11 cellular contexts compared by ENCODE assay signal in genomic region chr14:106378191-106378590, GRCh38.
DNase-seq lines count a peak whose midpoint lies in the region; ATAC-seq and TF ChIP-seq lines count a peak whose summit lies in the region.
"Had no signal": no experiment of that assay in that cellular context is flagged by ENCODE, and none has a peak within 500 bp of the region (broad histone marks: within the 10 kb centered on the region; RNA-seq: fewer than 3 reads in every experiment).

No MANE protein-coding gene starts in this region.

- no peaks in the 10 kb centered on the region for H3K4me1 ChIP-seq in Peyer's patch

- H3K27me3 Mint-ChIP-seq in activated naive CD4-positive, alpha-beta T cell treated with anti-CD3 and anti-CD28 coated beads for 36 hours (ENCODE audit: low read depth) = no peaks in the 10 kb centered on the region
- no peaks in the 10 kb centered on the region for H3K27me3 Mint-ChIP-seq in chondrocyte (ENCODE audit: low read depth)
- H3K27me3 Mint-ChIP-seq: brain had no signal

- no peaks in the 10 kb centered on the region for H3K36me3 Mint-ChIP-seq in activated naive CD4-positive, alpha-beta T cell treated with anti-CD3 and anti-CD28 coated beads for 36 hours (ENCODE audit: low read depth)
- H3K36me3 Mint-ChIP-seq in chondrocyte (ENCODE audit: low read depth) = no peaks in the 10 kb centered on the region
- H3K36me3 Mint-ChIP-seq: brain had no signal

- H3K4me3 ChIP-seq in GM12875 (ENCODE audit: low read depth, low read length) (no peak overlapping the region), Peyer's patch (no peak overlapping the region)

- H3K36me3 ChIP-seq in Peyer's patch = no peaks in the 10 kb centered on the region

- DNase-seq in Peyer's patch (peak in 2 of 3 donors; percentile 41 to 52), posterior vena cava (ENCODE audit: low spot score) (no peak), chondrocyte (ENCODE audit: low spot score) (no peak)
- DNase-seq in activated naive CD4-positive, alpha-beta T cell treated with anti-CD3 and anti-CD28 coated beads for 36 hours = peak; percentile 74
- DNase-seq in stimulated activated CD8-positive, alpha-beta memory T cell treated with anti-CD3 and anti-CD28 coated beads, Interleukin-2, amount 100 ng/mL, for 48 hours (ENCODE audit: low read depth in 2 of 2) = peak; percentile 13 to 26
- DNase-seq: midbrain, NCI-H2081 treated with DMSO at 0.1 percent for 48 hours had no signal

- TF ChIP-seq CTCF in GM12875 (IDR thresholded peaks at IDR 0.05; ENCODE audit: borderline replicate concordance, insufficient read depth, low read depth, low read length) = peak; percentile 71
- peak in 3 of 6 experiments; percentile 8 to 36 (median 29) for TF ChIP-seq CTCF in Peyer's patch (IDR thresholded peaks at IDR 0.05)
- no peak for TF ChIP-seq CTCF in chondrocyte (IDR thresholded peaks at IDR 0.05)

- CTCF ChIA-PET in activated naive CD4-positive, alpha-beta T cell treated with anti-CD3 and anti-CD28 coated beads for 36 hours (lab: Charles Lee) = interaction anchor here (0.5 to 2.0 kb wide), 10 partner anchors 14 to 100 kb away, joined by 3 to 15 read pairs (median 4); no protein-coding TSS in a partner anchor

- no peak overlapping the region for H3K27ac Mint-ChIP-seq in activated naive CD4-positive, alpha-beta T cell treated with anti-CD3 and anti-CD28 coated beads for 36 hours
- no peak overlapping the region for H3K27ac Mint-ChIP-seq in chondrocyte (ENCODE audit: unreplicated experiment)
- H3K27ac Mint-ChIP-seq: brain had no signal

- H3K9me3 Mint-ChIP-seq in activated naive CD4-positive, alpha-beta T cell treated with anti-CD3 and anti-CD28 coated beads for 36 hours = no peaks in the 10 kb centered on the region
- peaks cover 69% of the 10 kb centered on the region for H3K9me3 Mint-ChIP-seq in chondrocyte (ENCODE audit: low read depth)

- no peak overlapping the region for H3K27ac ChIP-seq in Peyer's patch

- TF ChIP-seq POLR2A in Peyer's patch (IDR thresholded peaks at IDR 0.05) = no peak

- no peak overlapping the region for H3K4me3 Mint-ChIP-seq in activated naive CD4-positive, alpha-beta T cell treated with anti-CD3 and anti-CD28 coated beads for 36 hours
- H3K4me3 Mint-ChIP-seq in chondrocyte (ENCODE audit: unreplicated experiment) = no peak overlapping the region
- H3K4me3 Mint-ChIP-seq: brain had no signal

- intact Hi-C loops in activated naive CD4-positive, alpha-beta T cell treated with anti-CD3 and anti-CD28 coated beads for 36 hours (cut with micrococcal nuclease) = no loop called here
- intact Hi-C loops in posterior vena cava (cut with DNase I) = no loop called here

- peaks cover 23% of the 10 kb centered on the region for H3K4me1 Mint-ChIP-seq in activated naive CD4-positive, alpha-beta T cell treated with anti-CD3 and anti-CD28 coated beads for 36 hours (ENCODE audit: low read depth)
- H3K4me1 Mint-ChIP-seq in chondrocyte (ENCODE audit: low read depth) = no peaks in the 10 kb centered on the region
- H3K4me1 Mint-ChIP-seq: brain had no signal

- no peaks in the 10 kb centered on the region for H3K9me3 ChIP-seq in Peyer's patch

- no peak for ATAC-seq in HG02884 (IDR thresholded peaks at IDR 0.05; ENCODE audit: unreplicated experiment)
- ATAC-seq: Right ventricle myocardium inferior had no signal

- no peaks in the 10 kb centered on the region for H3K27me3 ChIP-seq in Peyer's patch

Comparison
In these comparisons a context has a peak if more than half of its experiments do, and no peak if none do; other contexts are left out.
1. DNase-seq: peak in Peyer's patch (2 of 3), activated naive CD4-positive, alpha-beta T cell treated with anti-CD3 and anti-CD28 coated beads for 36 hours (single experiment) and stimulated activated CD8-positive, alpha-beta memory T cell treated with anti-CD3 and anti-CD28 coated beads, Interleukin-2, amount 100 ng/mL, for 48 hours (2 of 2); none in posterior vena cava (single experiment) and chondrocyte (single experiment).